In genomic region chr20:25061103-25061799, GRCh38 we compare ENCODE assay signal across 1 cellular context.
TF ChIP-seq lines count a peak whose summit lies in the region.

No MANE protein-coding gene starts in this region.

TF ChIP-seq in HepG2, 621 proteins besides CTCF, POLR2A, EP300 and RAD21 (continued from another document):
- TF ChIP-seq ZNF496 (CRISPR knock-in tag; IDR thresholded peaks at IDR 0.05; ENCODE audit: insufficient replicate concordance) (no peak), ZKSCAN1 (IDR thresholded peaks at IDR 0.05; ENCODE audit: low read length) (no peak), TRIM24 (CRISPR knock-in tag; IDR thresholded peaks at IDR 0.05) (no peak), ZNF333 (CRISPR knock-in tag; IDR thresholded peaks at IDR 0.05; ENCODE audit: borderline replicate concordance) (peak; percentile 47; the same call in 1 of the 2 replicates), ZNF609 (CRISPR knock-in tag; IDR thresholded peaks at IDR 0.05; ENCODE audit: borderline replicate concordance) (no peak), GATAD2A (CRISPR knock-in tag; IDR thresholded peaks at IDR 0.05) (0 out of 2 replicates have a peak, but pooled peaks have one; percentile 46), BRF2 (CRISPR knock-in tag; IDR thresholded peaks at IDR 0.05) (no peak), PHF5A (CRISPR knock-in tag; IDR thresholded peaks at IDR 0.05; ENCODE audit: low read depth, unreplicated experiment) (no peak), HMG20A (CRISPR knock-in tag; IDR thresholded peaks at IDR 0.05; ENCODE audit: borderline replicate concordance) (0 out of 2 replicates have a peak, but pooled peaks have one; percentile 34), CBX5 (CRISPR knock-in tag; IDR thresholded peaks at IDR 0.05; ENCODE audit: borderline replicate concordance) (no peak), ZNF235 (CRISPR knock-in tag; IDR thresholded peaks at IDR 0.05; ENCODE audit: borderline replicate concordance) (no peak), HOXA3 (CRISPR knock-in tag; IDR thresholded peaks at IDR 0.05) (peak; percentile 25; the same call in 1 of the 2 replicates), ZNF367 (CRISPR knock-in tag; IDR thresholded peaks at IDR 0.05; ENCODE audit: borderline replicate concordance) (no peak), MIER3 (CRISPR knock-in tag; IDR thresholded peaks at IDR 0.05; ENCODE audit: borderline replicate concordance) (0 out of 2 replicates have a peak, but pooled peaks have one; percentile 19), KDM5B (CRISPR knock-in tag; IDR thresholded peaks at IDR 0.05; ENCODE audit: borderline replicate concordance) (peak; percentile 62; the same call in 1 of the 2 replicates), NCOA2 (CRISPR knock-in tag; IDR thresholded peaks at IDR 0.05) (0 out of 2 replicates have a peak, but pooled peaks have one; percentile 16), FOXA3 (CRISPR knock-in tag; IDR thresholded peaks at IDR 0.05) (peak; percentile 50; the same call in 1 of the 2 replicates), ZNF33B (CRISPR knock-in tag; IDR thresholded peaks at IDR 0.05) (no peak), ZNF644 (CRISPR knock-in tag; IDR thresholded peaks at IDR 0.05; ENCODE audit: low read depth) (peak; percentile 70), ZFY (CRISPR knock-in tag; IDR thresholded peaks at IDR 0.05) (peak; percentile 14; the same call in 1 of the 2 replicates), UBTF (CRISPR knock-in tag; IDR thresholded peaks at IDR 0.05) (0 out of 2 replicates have a peak, but pooled peaks have one; percentile 35), ZNF792 (CRISPR knock-in tag; IDR thresholded peaks at IDR 0.05) (0 out of 2 replicates have a peak, but pooled peaks have one; percentile 20), MEIS1 (CRISPR knock-in tag; IDR thresholded peaks at IDR 0.05; ENCODE audit: borderline replicate concordance) (no peak)
TF ChIP-seq in HepG2: peak in this region for 30.
